10 cellular contexts compared by ENCODE assay signal in the genomic region with DNA sequence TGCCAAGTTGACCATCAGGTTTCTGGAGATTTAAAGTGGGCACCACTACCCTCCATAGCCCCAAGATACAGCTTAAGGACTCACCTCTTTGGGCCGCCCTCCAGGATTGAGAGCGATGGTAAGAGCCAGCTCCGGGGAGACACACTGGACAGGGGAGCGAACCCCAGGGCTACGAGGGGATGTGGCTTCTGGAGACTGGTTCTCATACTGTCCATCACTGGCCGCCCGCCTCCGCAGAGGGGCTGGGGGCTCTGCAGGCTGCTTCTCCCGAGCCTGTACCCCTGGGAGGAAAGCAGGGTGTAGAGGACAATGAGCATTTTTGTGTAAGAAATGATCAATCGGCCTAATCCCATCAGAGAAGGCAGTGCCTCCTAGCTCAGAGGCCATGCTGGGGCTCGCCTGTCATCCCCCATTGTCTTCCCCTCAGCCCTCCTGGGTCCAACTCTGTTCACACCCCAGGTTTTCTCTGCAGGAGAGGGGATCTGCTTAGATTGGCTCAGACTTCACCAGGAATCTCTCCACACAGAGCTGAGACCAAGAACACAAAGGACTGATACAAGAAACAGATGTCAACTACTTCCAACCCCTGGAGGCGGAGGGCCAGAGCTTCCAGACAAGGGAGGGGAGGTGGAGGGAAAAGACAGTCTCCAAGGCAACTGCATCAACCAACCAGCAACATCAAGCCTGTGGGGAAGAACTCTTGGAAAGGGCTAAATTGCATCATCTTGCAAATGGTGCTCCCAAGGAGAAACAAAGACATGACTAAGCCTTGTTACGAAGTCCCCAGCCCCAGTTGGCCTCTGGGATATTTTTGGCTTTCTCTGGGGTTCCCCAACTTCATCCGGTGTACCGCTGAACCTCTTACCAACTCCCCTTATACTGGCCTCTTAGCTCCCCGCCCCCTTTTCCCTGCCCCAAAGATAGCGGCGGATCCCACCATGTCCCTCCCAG.
DNase-seq lines count a peak whose midpoint lies in the region; ATAC-seq, FAIRE-seq and TF ChIP-seq lines count a peak whose summit lies in the region.
"Had no signal": no experiment of that assay in that cellular context is flagged by ENCODE, and none has a peak within 500 bp of the region (broad histone marks: within the 10 kb centered on the region; RNA-seq: fewer than 3 reads in every experiment).

No MANE protein-coding gene starts in this region.

- no peaks in the 10 kb centered on the region for H3K4me1 ChIP-seq in pancreas

- WGBS in adipose tissue, 3 donors = 65 to 89% (median 70%) methylated on average over 18 of the region's 18 CpGs
- 92% methylated on average over 18 of the region's 18 CpGs for WGBS in pancreas, 2 donors

- H3K9me3 Mint-ChIP-seq in activated T-helper 1 cell treated with anti-CD3 and anti-CD28 coated beads, Interleukin-12 subunit alpha, Interleukin-12 subunit beta, Interleukin-2, Interleukin-4 antibody, amounts not matched to agents 30 ng/mL and 10 ng/mL and 1 ng/mL, durations not matched to agents 14 hours and 24 hours and 36 hours = no peaks in the 10 kb centered on the region
- H3K9me3 Mint-ChIP-seq: activated B cell treated with CpG ODN at 0.5 μM for 24 hours had no signal

- H3K27me3 Mint-ChIP-seq in activated T-helper 1 cell treated with anti-CD3 and anti-CD28 coated beads, Interleukin-12 subunit alpha, Interleukin-12 subunit beta, Interleukin-2, Interleukin-4 antibody, amounts not matched to agents 30 ng/mL and 10 ng/mL and 1 ng/mL, durations not matched to agents 14 hours and 24 hours and 36 hours (ENCODE audit: insufficient read depth) = no peaks in the 10 kb centered on the region

- no peaks in the 10 kb centered on the region for H3K4me1 Mint-ChIP-seq in activated T-helper 1 cell treated with anti-CD3 and anti-CD28 coated beads, Interleukin-12 subunit alpha, Interleukin-12 subunit beta, Interleukin-2, Interleukin-4 antibody, amounts not matched to agents 30 ng/mL and 10 ng/mL and 1 ng/mL, durations not matched to agents 14 hours and 24 hours and 36 hours (ENCODE audit: low read depth)
- H3K4me1 Mint-ChIP-seq: activated B cell treated with CpG ODN at 0.5 μM for 24 hours had no signal

- no peaks in the 10 kb centered on the region for H3K27me3 ChIP-seq in pancreas

- H3K27ac ChIP-seq in adipose tissue (ENCODE audit: low read depth, low read length) (peak overlapping the region; percentile 29), pancreas (no peak overlapping the region)

- ATAC-seq in pancreas = peak in 3 of 4 donors; percentile 23 to 42 (median 40)

- no peaks in the 10 kb centered on the region for H3K9me3 ChIP-seq in pancreas

- H3K36me3 ChIP-seq in pancreas = peaks cover 0 to 48% (median 31%) of the 10 kb centered on the region in 3 donors

- intact Hi-C loops in pancreas (cut with DNase I) = no loop called here
- intact Hi-C loops in activated T-helper 1 cell treated with anti-CD3 and anti-CD28 coated beads, Interleukin-12 subunit alpha, Interleukin-12 subunit beta, Interleukin-2, Interleukin-4 antibody, amounts not matched to agents 30 ng/mL and 10 ng/mL and 1 ng/mL, durations not matched to agents 14 hours and 24 hours and 36 hours (cut with micrococcal nuclease) = no loop called here

- H3K36me3 Mint-ChIP-seq in activated T-helper 1 cell treated with anti-CD3 and anti-CD28 coated beads, Interleukin-12 subunit alpha, Interleukin-12 subunit beta, Interleukin-2, Interleukin-4 antibody, amounts not matched to agents 30 ng/mL and 10 ng/mL and 1 ng/mL, durations not matched to agents 14 hours and 24 hours and 36 hours (ENCODE audit: low read depth) = no peaks in the 10 kb centered on the region

- no peak overlapping the region for H3K4me3 Mint-ChIP-seq in activated T-helper 1 cell treated with anti-CD3 and anti-CD28 coated beads, Interleukin-12 subunit alpha, Interleukin-12 subunit beta, Interleukin-2, Interleukin-4 antibody, amounts not matched to agents 30 ng/mL and 10 ng/mL and 1 ng/mL, durations not matched to agents 14 hours and 24 hours and 36 hours
- H3K4me3 Mint-ChIP-seq: activated B cell treated with CpG ODN at 0.5 μM for 24 hours had no signal

- peak; percentile 32 for FAIRE-seq in pancreas (lab: Jason Lieb, UNC)

- H3K4me3 ChIP-seq in pancreas = no peak overlapping the region

- no peak for TF ChIP-seq CTCF in pancreas (IDR thresholded peaks at IDR 0.05)

- no peak overlapping the region for H3K27ac Mint-ChIP-seq in activated T-helper 1 cell treated with anti-CD3 and anti-CD28 coated beads, Interleukin-12 subunit alpha, Interleukin-12 subunit beta, Interleukin-2, Interleukin-4 antibody, amounts not matched to agents 30 ng/mL and 10 ng/mL and 1 ng/mL, durations not matched to agents 14 hours and 24 hours and 36 hours
- H3K27ac Mint-ChIP-seq: activated B cell treated with CpG ODN at 0.5 μM for 24 hours had no signal

- DNase-seq in Daoy (ENCODE audit: low read depth) (peak; percentile 25), glomerular visceral epithelial cell (ENCODE audit: extremely low spot score) (peak; percentile 31), pancreas (peak in 2 of 6 donors; percentile 6 to 42), COR-L47 (lab: John Stamatoyannopoulos, UW) (no peak), NCI-H1436 (lab: John Stamatoyannopoulos, UW) (no peak)
- DNase-seq in activated naive CD4-positive, alpha-beta T cell treated with anti-CD3 and anti-CD28 coated beads, Interleukin-2, amount 50 U/mL, for 16 hours = no peak
- no peak for DNase-seq in activated T-helper 1 cell treated with anti-CD3 and anti-CD28 coated beads, Interleukin-12 subunit alpha, Interleukin-12 subunit beta, Interleukin-2, Interleukin-4 antibody, amounts not matched to agents 30 ng/mL and 10 ng/mL and 1 ng/mL, durations not matched to agents 14 hours and 24 hours and 36 hours (ENCODE audit: low spot score)
- DNase-seq: activated B cell treated with CpG ODN at 0.5 μM for 24 hours; effector memory CD4-positive, alpha-beta T cell had no signal

Comparison
In these comparisons a context has a peak if more than half of its experiments do, and no peak if none do; other contexts are left out.
1. DNase-seq: peak in Daoy (single experiment) and glomerular visceral epithelial cell (single experiment); none in activated naive CD4-positive, alpha-beta T cell treated with anti-CD3 and anti-CD28 coated beads, Interleukin-2, amount 50 U/mL, for 16 hours (single experiment), activated T-helper 1 cell treated with anti-CD3 and anti-CD28 coated beads, Interleukin-12 subunit alpha, Interleukin-12 subunit beta, Interleukin-2, Interleukin-4 antibody, amounts not matched to agents 30 ng/mL and 10 ng/mL and 1 ng/mL, durations not matched to agents 14 hours and 24 hours and 36 hours (single experiment), COR-L47 (single experiment) and NCI-H1436 (single experiment).